30 cellular contexts compared by ENCODE assay signal in the genomic region with DNA sequence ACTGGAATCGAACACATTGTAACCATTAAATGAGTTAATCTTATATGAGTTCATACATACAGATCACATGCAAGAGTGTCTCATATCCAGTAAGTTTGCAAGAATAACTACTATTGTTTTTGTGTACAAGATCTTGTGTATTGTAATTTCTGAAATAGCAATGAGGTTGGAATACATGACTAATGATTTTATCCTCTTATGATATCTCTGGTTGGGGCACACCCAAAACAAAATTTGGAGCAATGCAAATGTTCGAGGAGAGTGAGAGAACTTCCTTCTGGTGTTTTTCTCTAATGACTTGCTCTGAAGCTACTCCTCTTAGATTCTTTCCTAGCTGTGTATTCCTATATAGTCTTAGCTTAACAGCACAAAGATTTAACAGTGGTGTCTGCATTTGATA.
A peak's percentile ranks its signal among the peaks of the same experiment; 100 is the strongest.
DNase-seq lines count a peak whose midpoint lies in the region; ATAC-seq and TF ChIP-seq lines count a peak whose summit lies in the region.
"Had no signal": no experiment of that assay in that cellular context is flagged by ENCODE, and none has a peak within 500 bp of the region (broad histone marks: within the 10 kb centered on the region; RNA-seq: fewer than 3 reads in every experiment).

No MANE protein-coding gene starts in this region.

- H3K27ac Mint-ChIP-seq in CD4-positive, alpha-beta memory T cell, result no peak overlapping the region
- H3K27ac Mint-ChIP-seq: activated CD4-positive, alpha-beta T cell treated with anti-CD3 and anti-CD28 coated beads for 36 hours; activated naive CD8-positive, alpha-beta T cell treated with anti-CD3 and anti-CD28 coated beads for 36 hours; dendritic cell treated with granulocyte-macrophage colony-stimulating factor and Interleukin-4, amounts not matched to agents 40 ng/mL and 50 ng/mL, for 4 days; endodermal cell had no signal

- CTCF ChIA-PET in CD4-positive, alpha-beta memory T cell (lab: Charles Lee; ENCODE audit: partially characterized antibody), result no interaction called here

- H3K4me3 Mint-ChIP-seq in CD4-positive, alpha-beta memory T cell, result no peak overlapping the region
- H3K4me3 Mint-ChIP-seq: activated CD4-positive, alpha-beta T cell treated with anti-CD3 and anti-CD28 coated beads for 36 hours; activated naive CD8-positive, alpha-beta T cell treated with anti-CD3 and anti-CD28 coated beads for 36 hours; dendritic cell treated with granulocyte-macrophage colony-stimulating factor and Interleukin-4, amounts not matched to agents 40 ng/mL and 50 ng/mL, for 4 days; endodermal cell had no signal

- TF ChIP-seq POLR2A in testis (IDR thresholded peaks at IDR 0.05), result no peak

- WGBS in testis, 2 donors, result 56 to 60% methylated on average over 2 of the region's 2 CpGs

- H3K9me3 Mint-ChIP-seq in CD4-positive, alpha-beta memory T cell, result no peaks in the 10 kb centered on the region
- H3K9me3 Mint-ChIP-seq: activated naive CD8-positive, alpha-beta T cell treated with anti-CD3 and anti-CD28 coated beads for 36 hours; dendritic cell treated with granulocyte-macrophage colony-stimulating factor and Interleukin-4, amounts not matched to agents 40 ng/mL and 50 ng/mL, for 4 days; endodermal cell had no signal

- H3K9me3 ChIP-seq in left lung, result no peaks in the 10 kb centered on the region
- H3K9me3 ChIP-seq in testis, result no peaks in the 10 kb centered on the region
- no peaks in the 10 kb centered on the region for H3K9me3 ChIP-seq in CD4-positive, alpha-beta memory T cell (ENCODE audit: control insufficient read depth in 1 of 2, low read length in 2 of 2)
- H3K9me3 ChIP-seq: BE2C, Peyer's patch, SJCRH30 had no signal

- no peaks in the 10 kb centered on the region for H3K4me1 Mint-ChIP-seq in CD4-positive, alpha-beta memory T cell
- H3K4me1 Mint-ChIP-seq: activated CD4-positive, alpha-beta T cell treated with anti-CD3 and anti-CD28 coated beads for 36 hours; activated naive CD8-positive, alpha-beta T cell treated with anti-CD3 and anti-CD28 coated beads for 36 hours; endodermal cell had no signal

- H3K4me3 ChIP-seq in left lung (no peak overlapping the region), testis (no peak overlapping the region)
- H3K4me3 ChIP-seq in CD4-positive, alpha-beta memory T cell (ENCODE audit: low read length in 2 of 2), result no peak overlapping the region
- H3K4me3 ChIP-seq: Peyer's patch, SJCRH30 had no signal

- ATAC-seq in left lung (peak; percentile 18), GM18520 (IDR thresholded peaks at IDR 0.05; ENCODE audit: unreplicated experiment) (no peak)
- ATAC-seq: activated CD4-positive, alpha-beta T cell treated with anti-CD3 and anti-CD28 coated beads for 36 hours; left colon had no signal

- H3K4me1 ChIP-seq in left lung (peaks cover 0 to 3% of the 10 kb centered on the region in 2 donors), testis (peaks cover 84% of the 10 kb centered on the region)
- no peaks in the 10 kb centered on the region for H3K4me1 ChIP-seq in CD4-positive, alpha-beta memory T cell (ENCODE audit: insufficient read depth, low read length)
- H3K4me1 ChIP-seq: BE2C, Peyer's patch, SJCRH30 had no signal

- intact Hi-C loops in left lung (cut with DNase I), result no loop called here
- intact Hi-C loops in testis (cut with DNase I; ENCODE audit: low total_unique reads), result no loop called here
- intact Hi-C loops in CD4-positive, alpha-beta memory T cell (cut with micrococcal nuclease), result no loop called here

- H3K36me3 ChIP-seq in left lung (no peaks in the 10 kb centered on the region), testis (ENCODE audit: low read depth, missing control alignments) (no peaks in the 10 kb centered on the region)
- no peaks in the 10 kb centered on the region for H3K36me3 ChIP-seq in CD4-positive, alpha-beta memory T cell (ENCODE audit: insufficient read depth, low read length)
- H3K36me3 ChIP-seq: BE2C, Peyer's patch, SJCRH30 had no signal

- peaks cover 0 to 8% of the 10 kb centered on the region in 2 donors for H3K27me3 Mint-ChIP-seq in CD4-positive, alpha-beta memory T cell
- H3K27me3 Mint-ChIP-seq: dendritic cell treated with granulocyte-macrophage colony-stimulating factor and Interleukin-4, amounts not matched to agents 40 ng/mL and 50 ng/mL, for 4 days had no signal

- H3K27me3 ChIP-seq in left lung (no peaks in the 10 kb centered on the region), testis (no peaks in the 10 kb centered on the region)
- no peaks in the 10 kb centered on the region for H3K27me3 ChIP-seq in CD4-positive, alpha-beta memory T cell (ENCODE audit: insufficient read depth, low read length)
- H3K27me3 ChIP-seq: BE2C, Peyer's patch, SJCRH30 had no signal

- H3K27ac ChIP-seq in cingulate gyrus (ENCODE audit: low read depth, low read length) (peak overlapping the region; percentile 76), left lung (peak overlapping the region in 1 of 2 donors; percentile 72), testis (peak overlapping the region; percentile 92 to 93)
- H3K27ac ChIP-seq in CD4-positive, alpha-beta memory T cell (ENCODE audit: low read depth, low read length), result no peak overlapping the region
- H3K27ac ChIP-seq: SJCRH30 had no signal

- no peaks in the 10 kb centered on the region for H3K36me3 Mint-ChIP-seq in CD4-positive, alpha-beta memory T cell
- H3K36me3 Mint-ChIP-seq: activated naive CD8-positive, alpha-beta T cell treated with anti-CD3 and anti-CD28 coated beads for 36 hours had no signal

- TF ChIP-seq CTCF in left lung (IDR thresholded peaks at IDR 0.05) (no peak), testis (IDR thresholded peaks at IDR 0.05) (no peak)

- DNase-seq in AG08395 (ENCODE audit: low spot score) (peak; percentile 9), left lung (no peak), testis (no peak)
- DNase-seq in stimulated activated CD4-positive, alpha-beta T cell treated with anti-CD3 and anti-CD28 coated beads, Interleukin-2, amount 100 ng/mL, for 48 hours, result no peak
- DNase-seq in CD4-positive, alpha-beta memory T cell, result no peak
- DNase-seq in stimulated activated CD4-positive, alpha-beta T cell treated with anti-CD3 and anti-CD28 coated beads, Interleukin-2, amount 100 ng/mL, for 24 hours, result no peak
- DNase-seq: activated CD4-positive, alpha-beta T cell treated with anti-CD3 and anti-CD28 coated beads for 36 hours; activated CD8-positive, alpha-beta memory T cell treated with anti-CD3 and anti-CD28 coated beads for 24 hours; activated gamma-delta T cell; activated naive CD8-positive, alpha-beta T cell treated with anti-CD3 and anti-CD28 coated beads for 36 hours; aorta; BE2C; EL; endodermal cell; hypothalamus; KBM-7; left colon; NCI-H1092; NCI-H1694 treated with DMSO at 0.1 percent for 48 hours; NCI-H446; NCI-H748 treated with DMSO at 0.1 percent for 48 hours; Peyer's patch; posterior cingulate gyrus; right cardiac atrium; SJCRH30; stimulated activated CD4-positive, alpha-beta T cell treated with anti-CD3 and anti-CD28 coated beads, Interleukin-4, amount 100 ng/mL, for 1 hour; SW 1271 had no signal

- POLR2A ChIA-PET in CD4-positive, alpha-beta memory T cell (lab: Charles Lee; ENCODE audit: partially characterized antibody), result no interaction called here
